In genomic region chr16:89962754-89963498, GRCh38 we compare ENCODE assay signal across 27 cellular contexts. TPM values are rescaled to one million over a fixed set of nuclear protein-coding genes. Genes with fewer than 3 reads are reported as not detected.
"Had no signal": no experiment of that assay in that cellular context is flagged by ENCODE, and none has a peak within 500 bp of the region (broad histone marks: within the 10 kb centered on the region; RNA-seq: fewer than 3 reads in every experiment).

No MANE protein-coding gene starts in this region.

- H3K4me1 Mint-ChIP-seq: nephron had no signal

- H3K36me3 ChIP-seq: prostate gland had no signal

- H3K27me3 ChIP-seq: left lung, pancreas, sigmoid colon, spleen, suprapubic skin, tibial artery, upper lobe of right lung had no signal

- H3K36me3 Mint-ChIP-seq: stimulated activated effector memory CD8-positive, alpha-beta T cell treated with anti-CD3 and anti-CD28 coated beads, Interleukin-12 subunit alpha, Interleukin-12 subunit beta, amount 100 ng/mL, for 72 hours had no signal

- H3K4me1 ChIP-seq: lower lobe of right lung, pancreas, prostate gland, sigmoid colon, suprapubic skin, tibial artery, upper lobe of right lung had no signal

- H3K27me3 Mint-ChIP-seq: naive thymus-derived CD8-positive, alpha-beta T cell; stimulated activated naive CD8-positive, alpha-beta T cell treated with anti-CD3 and anti-CD28 coated beads, Interleukin-15, Interleukin-2, amounts not matched to agents 100 ng/mL and 50 ng/mL, for 24 hours had no signal

- ATAC-seq: left colon; left lung; lower lobe of right lung; naive thymus-derived CD8-positive, alpha-beta T cell; pancreas; right cardiac atrium; stimulated activated effector memory CD8-positive, alpha-beta T cell treated with anti-CD3 and anti-CD28 coated beads, Interleukin-12 subunit alpha, Interleukin-12 subunit beta, amount 100 ng/mL, for 72 hours; upper lobe of right lung had no signal

- H3K9me3 ChIP-seq: left lung, lower lobe of right lung, pancreas, prostate gland, sigmoid colon, spleen, suprapubic skin, thoracic aorta, tibial artery, upper lobe of right lung had no signal

- H3K27ac ChIP-seq: left lung, lower lobe of right lung, pancreas, prostate gland, sigmoid colon, spleen, suprapubic skin, thoracic aorta, tibial artery, upper lobe of right lung had no signal

- H3K27ac Mint-ChIP-seq: immature natural killer cell; naive thymus-derived CD8-positive, alpha-beta T cell; nephron; stimulated activated effector memory CD8-positive, alpha-beta T cell treated with anti-CD3 and anti-CD28 coated beads, Interleukin-12 subunit alpha, Interleukin-12 subunit beta, amount 100 ng/mL, for 72 hours; stimulated activated naive CD8-positive, alpha-beta T cell treated with anti-CD3 and anti-CD28 coated beads, Interleukin-15, Interleukin-2, amounts not matched to agents 100 ng/mL and 50 ng/mL, for 24 hours had no signal

- H3K9me3 Mint-ChIP-seq: immature natural killer cell; naive thymus-derived CD8-positive, alpha-beta T cell; nephron; neural crest cell; stimulated activated effector memory CD8-positive, alpha-beta T cell treated with anti-CD3 and anti-CD28 coated beads, Interleukin-12 subunit alpha, Interleukin-12 subunit beta, amount 100 ng/mL, for 72 hours; stimulated activated naive CD8-positive, alpha-beta T cell treated with anti-CD3 and anti-CD28 coated beads, Interleukin-15, Interleukin-2, amounts not matched to agents 100 ng/mL and 50 ng/mL, for 24 hours had no signal

- H3K4me3 Mint-ChIP-seq: immature natural killer cell; naive thymus-derived CD8-positive, alpha-beta T cell; nephron; stimulated activated effector memory CD8-positive, alpha-beta T cell treated with anti-CD3 and anti-CD28 coated beads, Interleukin-12 subunit alpha, Interleukin-12 subunit beta, amount 100 ng/mL, for 72 hours; stimulated activated naive CD8-positive, alpha-beta T cell treated with anti-CD3 and anti-CD28 coated beads, Interleukin-15, Interleukin-2, amounts not matched to agents 100 ng/mL and 50 ng/mL, for 24 hours had no signal

- H3K4me3 ChIP-seq: left lung, lower lobe of right lung, pancreas, prostate gland, sigmoid colon, spleen, suprapubic skin, thoracic aorta, tibial artery, upper lobe of right lung had no signal

- DNase-seq: hypothalamus; immature natural killer cell; kidney; left colon; lower lobe of right lung; mammary epithelial cell; mesenchymal stem cell; naive thymus-derived CD8-positive, alpha-beta T cell; pancreas; retina; right cardiac atrium; sigmoid colon; small intestine; spleen; stimulated activated CD4-positive, alpha-beta T cell treated with anti-CD3 and anti-CD28 coated beads, Interleukin-4, amount 100 ng/mL, for 24 hours; stimulated activated naive CD4-positive, alpha-beta T cell; tibial artery; trophoblast cell; upper lobe of right lung had no signal

RNA-seq across cellular contexts. Expression of gene TUBB3, which starts 39.8 kb away (rescaled TPM):
- polyA plus RNA-seq: immature natural killer cell; naive thymus-derived CD8-positive, alpha-beta T cell had no signal

RNA-seq across cellular contexts. Expression of gene DBNDD1, which starts 56.3 kb away (rescaled TPM):
- polyA plus RNA-seq: immature natural killer cell had no signal
